Comparison of ENCODE assay signal across 17 cellular contexts in genomic region chr11:23112390-23112789, GRCh38.
"Had no signal": no experiment of that assay in that cellular context is flagged by ENCODE, and none has a peak within 500 bp of the region (broad histone marks: within the 10 kb centered on the region; RNA-seq: fewer than 3 reads in every experiment).

No MANE protein-coding gene starts in this region.

- H3K9ac ChIP-seq: parathyroid adenoma had no signal

- H3K27me3 ChIP-seq: stomach, testis, upper lobe of left lung had no signal

- H3K4me3 ChIP-seq: stomach, testis, upper lobe of left lung had no signal

- H3K36me3 Mint-ChIP-seq: activated naive CD8-positive, alpha-beta T cell treated with anti-CD3 and anti-CD28 coated beads, Interleukin-2, amount 10 ng/mL, durations not matched to agents 7 days and 5 days; brain; stimulated activated effector memory CD8-positive, alpha-beta T cell treated with anti-CD3 and anti-CD28 coated beads, Interleukin-12 subunit alpha, Interleukin-12 subunit beta, amount 100 ng/mL, for 72 hours had no signal

- H3K27ac Mint-ChIP-seq: activated CD4-positive, alpha-beta T cell treated with anti-CD3 and anti-CD28 coated beads, Interleukin-2, amount 10 ng/mL, durations not matched to agents 24 days and 14 days; activated CD8-positive, alpha-beta T cell treated with anti-CD3 and anti-CD28 coated beads for 36 hours; activated naive CD8-positive, alpha-beta T cell treated with anti-CD3 and anti-CD28 coated beads, Interleukin-2, amount 10 ng/mL, durations not matched to agents 7 days and 5 days; activated T-cell treated with anti-CD3 and anti-CD28 coated beads, Interleukin-2, amount 50 U/mL, for 24 hours; activated T-helper 2 cell treated with anti-CD3 and anti-CD28 coated beads, Interferon-gamma antibody, Interleukin-2, Interleukin-4, amounts not matched to agents 10 μg/mL and 5 μg/mL and 100 μg/mL, durations not matched to agents 14 hours and 24 hours and 36 hours; naive thymus-derived CD4-positive, alpha-beta T cell; stimulated activated effector memory CD8-positive, alpha-beta T cell treated with anti-CD3 and anti-CD28 coated beads, Interleukin-12 subunit alpha, Interleukin-12 subunit beta, amount 100 ng/mL, for 72 hours had no signal

- ATAC-seq: activated CD8-positive, alpha-beta T cell treated with anti-CD3 and anti-CD28 coated beads for 36 hours; naive thymus-derived CD4-positive, alpha-beta T cell; sciatic nerve; stimulated activated effector memory CD8-positive, alpha-beta T cell treated with anti-CD3 and anti-CD28 coated beads, Interleukin-12 subunit alpha, Interleukin-12 subunit beta, amount 100 ng/mL, for 72 hours had no signal

- H3K36me3 ChIP-seq: stomach, upper lobe of left lung had no signal

- H3K4me3 Mint-ChIP-seq: activated CD4-positive, alpha-beta T cell treated with anti-CD3 and anti-CD28 coated beads, Interleukin-2, amount 10 ng/mL, durations not matched to agents 24 days and 14 days; activated CD8-positive, alpha-beta T cell treated with anti-CD3 and anti-CD28 coated beads for 36 hours; activated naive CD8-positive, alpha-beta T cell treated with anti-CD3 and anti-CD28 coated beads, Interleukin-2, amount 10 ng/mL, durations not matched to agents 7 days and 5 days; activated T-cell treated with anti-CD3 and anti-CD28 coated beads, Interleukin-2, amount 50 U/mL, for 24 hours; brain; naive thymus-derived CD4-positive, alpha-beta T cell; stimulated activated effector memory CD8-positive, alpha-beta T cell treated with anti-CD3 and anti-CD28 coated beads, Interleukin-12 subunit alpha, Interleukin-12 subunit beta, amount 100 ng/mL, for 72 hours had no signal

- H3K27me3 Mint-ChIP-seq: activated CD4-positive, alpha-beta T cell treated with anti-CD3 and anti-CD28 coated beads, Interleukin-2, amount 10 ng/mL, durations not matched to agents 24 days and 14 days; activated CD8-positive, alpha-beta T cell treated with anti-CD3 and anti-CD28 coated beads for 36 hours; activated naive CD8-positive, alpha-beta T cell treated with anti-CD3 and anti-CD28 coated beads, Interleukin-2, amount 10 ng/mL, durations not matched to agents 7 days and 5 days; activated T-cell treated with anti-CD3 and anti-CD28 coated beads, Interleukin-2, amount 50 U/mL, for 24 hours; naive thymus-derived CD4-positive, alpha-beta T cell had no signal

- H3K27ac ChIP-seq: parathyroid adenoma, testis, upper lobe of left lung had no signal

- H3K79me2 ChIP-seq: parathyroid adenoma had no signal

- H3K4me1 ChIP-seq: parathyroid adenoma, testis had no signal

- H3K9me3 ChIP-seq: testis, upper lobe of left lung had no signal

- H3K4me1 Mint-ChIP-seq: activated CD4-positive, alpha-beta T cell treated with anti-CD3 and anti-CD28 coated beads, Interleukin-2, amount 10 ng/mL, durations not matched to agents 24 days and 14 days; activated naive CD8-positive, alpha-beta T cell treated with anti-CD3 and anti-CD28 coated beads, Interleukin-2, amount 10 ng/mL, durations not matched to agents 7 days and 5 days; stimulated activated effector memory CD8-positive, alpha-beta T cell treated with anti-CD3 and anti-CD28 coated beads, Interleukin-12 subunit alpha, Interleukin-12 subunit beta, amount 100 ng/mL, for 72 hours had no signal

- DNase-seq: activated CD4-positive, alpha-beta T cell treated with anti-CD3 and anti-CD28 coated beads, Interleukin-2, amount 10 ng/mL, durations not matched to agents 24 days and 14 days; activated CD8-positive, alpha-beta T cell treated with anti-CD3 and anti-CD28 coated beads for 36 hours; activated naive CD4-positive, alpha-beta T cell treated with Interleukin-2 at 50 U/mL for 16 hours; activated naive CD8-positive, alpha-beta T cell treated with anti-CD3 and anti-CD28 coated beads, Interleukin-2, amount 10 ng/mL, durations not matched to agents 7 days and 5 days; activated T-cell treated with anti-CD3 and anti-CD28 coated beads, Interleukin-2, amount 50 U/mL, for 24 hours; caudate nucleus; mesenchymal stem cell; naive thymus-derived CD4-positive, alpha-beta T cell; stimulated activated CD4-positive, alpha-beta T cell treated with anti-CD3 and anti-CD28 coated beads, Interleukin-4, amount 100 ng/mL, for 24 hours; testis; upper lobe of left lung had no signal

- H3K9me3 Mint-ChIP-seq: activated CD4-positive, alpha-beta T cell treated with anti-CD3 and anti-CD28 coated beads, Interleukin-2, amount 10 ng/mL, durations not matched to agents 24 days and 14 days; activated naive CD8-positive, alpha-beta T cell treated with anti-CD3 and anti-CD28 coated beads, Interleukin-2, amount 10 ng/mL, durations not matched to agents 7 days and 5 days; activated T-helper 2 cell treated with anti-CD3 and anti-CD28 coated beads, Interferon-gamma antibody, Interleukin-2, Interleukin-4, amounts not matched to agents 10 μg/mL and 5 μg/mL and 100 μg/mL, durations not matched to agents 14 hours and 24 hours and 36 hours had no signal
